ENCODE assay signal across 16 cellular contexts in genomic region chr7:27491534-27491933, GRCh38.
A peak's percentile ranks its signal among the peaks of the same experiment; 100 is the strongest.
DNase-seq lines count a peak whose midpoint lies in the region; ATAC-seq, FAIRE-seq and TF ChIP-seq lines count a peak whose summit lies in the region.
"Had no signal": no experiment of that assay in that cellular context is flagged by ENCODE, and none has a peak within 500 bp of the region (broad histone marks: within the 10 kb centered on the region; RNA-seq: fewer than 3 reads in every experiment).

No MANE protein-coding gene starts in this region.

- TF ChIP-seq EP300 in K562 (IDR thresholded peaks at IDR 0.05; ENCODE audit: low read length), result no peak

- peaks cover 0 to 3% of the 10 kb centered on the region in 2 donors for H3K36me3 Mint-ChIP-seq in CD4-positive, alpha-beta memory T cell
- H3K36me3 Mint-ChIP-seq: CD14-positive monocyte; CD8-positive, alpha-beta memory T cell had no signal

- intact Hi-C loops in K562 (cut with micrococcal nuclease) (no loop called here), upper lobe of right lung (cut with DNase I) (no loop called here), head of caudate nucleus (cut with DNase I) (no loop called here)
- intact Hi-C loops in CD4-positive, alpha-beta memory T cell (cut with micrococcal nuclease), result no loop called here

- H3K4me3 Mint-ChIP-seq in CD4-positive, alpha-beta memory T cell, result no peak overlapping the region
- H3K4me3 Mint-ChIP-seq: CD14-positive monocyte; CD8-positive, alpha-beta memory T cell had no signal

- H2AFZ ChIP-seq in K562 (ENCODE audit: low read depth, low read length), result no peak overlapping the region

- POLR2A ChIA-PET in K562 (lab: Yijun Ruan, JAX), result interaction anchor here (0.6 to 1.2 kb wide), 2 partner anchors 176 to 644 kb away, joined by 3 read pairs; no protein-coding TSS in a partner anchor
- POLR2A ChIA-PET in CD4-positive, alpha-beta memory T cell (lab: Charles Lee; ENCODE audit: partially characterized antibody), result no interaction called here

- no peaks in the 10 kb centered on the region for H3K4me1 Mint-ChIP-seq in CD4-positive, alpha-beta memory T cell
- H3K4me1 Mint-ChIP-seq: CD14-positive monocyte; CD8-positive, alpha-beta memory T cell had no signal

- H3K27ac ChIP-seq in K562 (ENCODE audit: extremely low read depth, low read depth, low read length) (no peak overlapping the region), upper lobe of right lung (no peak overlapping the region)
- no peak overlapping the region for H3K27ac ChIP-seq in CD4-positive, alpha-beta memory T cell (ENCODE audit: low read depth, low read length)
- H3K27ac ChIP-seq: A549 had no signal

- no peak for TF ChIP-seq RAD21 in K562 (CRISPR knock-in tag; conservative IDR thresholded peaks at IDR 0.05 in 1 of 2, IDR thresholded peaks at IDR 0.05 in 1 of 2)

- H3K27me3 ChIP-seq in K562 (ENCODE audit: control insufficient read depth in 2 of 2, insufficient read depth in 2 of 2, low read length in 2 of 2) (peaks cover 8 to 26% of the 10 kb centered on the region in 2 experiments; a peak in 3 of 5 replicates), upper lobe of right lung (no peaks in the 10 kb centered on the region)
- no peaks in the 10 kb centered on the region for H3K27me3 ChIP-seq in CD4-positive, alpha-beta memory T cell (ENCODE audit: insufficient read depth, low read length)
- H3K27me3 ChIP-seq: BE2C had no signal

- in situ Hi-C loops in K562 (cut with MboI), result no loop called here

- H3K27ac Mint-ChIP-seq in CD4-positive, alpha-beta memory T cell, result no peak overlapping the region
- H3K27ac Mint-ChIP-seq: CD8-positive, alpha-beta memory T cell had no signal

- H3K4me3 ChIP-seq in K562 (no peak overlapping the region), upper lobe of right lung (no peak overlapping the region)
- H3K4me3 ChIP-seq in CD4-positive, alpha-beta memory T cell (ENCODE audit: low read length in 2 of 2), result no peak overlapping the region
- H3K4me3 ChIP-seq: A549, GM12878, HAP-1 had no signal

- CTCF ChIA-PET in K562 (lab: Yijun Ruan, JAX; ENCODE audit: low intra/inter-chr PET ratio), result no interaction called here
- CTCF ChIA-PET in CD4-positive, alpha-beta memory T cell (lab: Charles Lee; ENCODE audit: partially characterized antibody), result no interaction called here

- H3K9ac ChIP-seq in K562 (ENCODE audit: insufficient read depth in 1 of 2, low read depth in 2 of 2, low read length in 2 of 2), result no peak overlapping the region

- peaks cover 0 to 3% of the 10 kb centered on the region in 2 experiments; a peak in 1 of 5 replicates for H3K4me1 ChIP-seq in K562 (replicated peaks in 1 of 2; ENCODE audit: control insufficient read depth in 2 of 2, insufficient read depth in 2 of 2, low read length in 2 of 2)
- no peaks in the 10 kb centered on the region for H3K4me1 ChIP-seq in upper lobe of right lung
- no peaks in the 10 kb centered on the region for H3K4me1 ChIP-seq in CD4-positive, alpha-beta memory T cell (ENCODE audit: insufficient read depth, low read length)
- H3K4me1 ChIP-seq: A549, BE2C, Caco-2, HAP-1 had no signal

- 32% methylated on average over 18 of the region's 21 CpGs for WGBS in K562 (ENCODE audit: insufficient coverage, low coverage, missing lambda C conversion rate)

- DNase-seq in DMS 273 (lab: John Stamatoyannopoulos, UW; ENCODE audit: unreplicated experiment) (peak; percentile 95), M059J (ENCODE audit: low read depth) (peak; percentile 72), K562 (ENCODE audit: extremely low read depth in 1 of 4, low spot score in 3 of 4) (no peak), upper lobe of right lung (peak; percentile 31), head of caudate nucleus (no peak)
- no peak for DNase-seq in CD4-positive, alpha-beta memory T cell
- DNase-seq: BE2C; Caco-2; CD8-positive, alpha-beta memory T cell; DMS79; IMR-90 had no signal

- no peak for TF ChIP-seq CTCF in K562 (IDR thresholded peaks at IDR 0.05 in 2 of 3, conservative IDR thresholded peaks at IDR 0.05 in 1 of 3; ENCODE audit: insufficient read depth in 2 of 3, low read depth in 1 of 3, low read length in 3 of 3)
- TF ChIP-seq CTCF in upper lobe of right lung (IDR thresholded peaks at IDR 0.05), result no peak

- peak; percentile 55 for ATAC-seq in K562
- no peak for ATAC-seq in upper lobe of right lung
- ATAC-seq: A549, GM12878 had no signal

- H3K9me1 ChIP-seq in K562 (ENCODE audit: control insufficient read depth, insufficient read depth, low read length), result no peaks in the 10 kb centered on the region

- TF ChIP-seq POLR2A in K562 (conservative IDR thresholded peaks at IDR 0.05), result no peak

- H3K9me3 Mint-ChIP-seq in CD4-positive, alpha-beta memory T cell, result peaks cover 3 to 10% (median 7%) of the 10 kb centered on the region in 8 donors
- H3K9me3 Mint-ChIP-seq: CD8-positive, alpha-beta memory T cell had no signal

- no TSS peak for BruUV-seq in K562 (replicated peaks; lab: Mats Ljungman, UMichigan)

- no peak overlapping the region for H3K4me2 ChIP-seq in K562 (ENCODE audit: insufficient read depth, low read length)
- H3K4me2 ChIP-seq: A549 had no signal

- H3K36me3 ChIP-seq in K562 (ENCODE audit: control insufficient read depth, insufficient read depth, low read length) (no peaks in the 10 kb centered on the region), upper lobe of right lung (no peaks in the 10 kb centered on the region)
- no peaks in the 10 kb centered on the region for H3K36me3 ChIP-seq in CD4-positive, alpha-beta memory T cell (ENCODE audit: insufficient read depth, low read length)
- H3K36me3 ChIP-seq: BE2C, HAP-1 had no signal

- H4K20me1 ChIP-seq in K562 (replicated peaks; ENCODE audit: control insufficient read depth, insufficient read depth, low read length), result no peaks in the 10 kb centered on the region

- H3K79me2 ChIP-seq in K562 (ENCODE audit: control insufficient read depth, insufficient read depth, low read length), result no peaks in the 10 kb centered on the region

- no peaks in the 10 kb centered on the region for H3K9me3 ChIP-seq in K562 (replicated peaks; ENCODE audit: control insufficient read depth, insufficient read depth, low read depth, low read length)
- H3K9me3 ChIP-seq in upper lobe of right lung, result no peaks in the 10 kb centered on the region
- no peaks in the 10 kb centered on the region for H3K9me3 ChIP-seq in CD4-positive, alpha-beta memory T cell (ENCODE audit: control insufficient read depth in 1 of 2, low read length in 2 of 2)
- H3K9me3 ChIP-seq: A549, BE2C, Caco-2, HAP-1 had no signal

- peaks cover 4 to 6% of the 10 kb centered on the region in 2 donors for H3K27me3 Mint-ChIP-seq in CD4-positive, alpha-beta memory T cell

- FAIRE-seq in K562 (lab: Jason Lieb, UNC), result no peak
- FAIRE-seq: A549, GM12878, H1 had no signal

TF ChIP-seq in K562, 482 proteins besides CTCF, POLR2A, EP300 and RAD21:
- TF ChIP-seq ZNF184 (CRISPR knock-in tag; IDR thresholded peaks at IDR 0.05) (no peak), HOMEZ (CRISPR knock-in tag; IDR thresholded peaks at IDR 0.05) (no peak), SMARCA5 (IDR thresholded peaks at IDR 0.05) (no peak), ZNF75A (CRISPR knock-in tag; IDR thresholded peaks at IDR 0.05) (no peak), ATF3 (IDR thresholded peaks at IDR 0.05) (no peak), ATF3 (CRISPR knock-in tag; conservative IDR thresholded peaks at IDR 0.05) (no peak), ZKSCAN8 (CRISPR knock-in tag; IDR thresholded peaks at IDR 0.05) (no peak), SMC3 (conservative IDR thresholded peaks at IDR 0.05; ENCODE audit: insufficient read depth, low read depth, low read length) (no peak)
TF ChIP-seq in K562: peak in this region for 0.

Comparison
In these comparisons a context has a peak if more than half of its experiments do, and no peak if none do; other contexts are left out.
1. DNase-seq: peak in DMS 273 (single experiment), M059J (single experiment) and upper lobe of right lung (single experiment); none in K562 (0 of 4), CD4-positive, alpha-beta memory T cell (0 of 5) and head of caudate nucleus (0 of 42).